ENCODE assay signal across 1 cellular context in the genomic region with DNA sequence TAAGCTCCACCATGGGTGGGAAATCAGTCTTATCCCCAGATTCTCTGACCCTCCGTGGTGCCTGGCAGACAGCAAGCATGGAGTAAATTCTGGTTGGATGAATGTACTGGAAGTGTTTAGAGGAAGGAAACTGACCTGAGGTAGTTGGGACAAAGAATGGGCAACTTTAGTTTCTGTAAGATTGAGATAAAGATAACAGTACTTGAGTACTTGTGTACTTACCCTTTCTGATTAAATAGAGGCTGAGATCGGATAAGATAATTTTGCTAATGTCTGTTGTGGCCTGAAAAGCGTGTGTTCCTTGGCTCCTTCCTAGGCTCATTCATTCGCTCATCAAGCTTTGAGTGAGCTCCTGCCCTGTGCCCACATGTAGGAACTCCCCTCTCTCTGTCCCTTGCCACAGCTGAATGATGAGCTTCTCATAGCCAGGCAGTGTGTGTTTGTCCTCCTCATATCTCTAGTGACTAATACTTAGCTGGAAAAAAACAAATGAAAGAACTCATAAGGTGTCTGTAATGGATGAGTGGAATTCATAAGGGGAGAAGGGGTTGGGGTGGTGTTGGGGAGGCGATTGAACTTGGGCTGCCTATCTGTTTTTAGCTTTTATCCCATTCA.
TF ChIP-seq lines count a peak whose summit lies in the region.

No MANE protein-coding gene starts in this region.

TF ChIP-seq in GM12878, 131 proteins besides CTCF, POLR2A, EP300 and RAD21 (continued from another document):
- TF ChIP-seq, protein P1, sequence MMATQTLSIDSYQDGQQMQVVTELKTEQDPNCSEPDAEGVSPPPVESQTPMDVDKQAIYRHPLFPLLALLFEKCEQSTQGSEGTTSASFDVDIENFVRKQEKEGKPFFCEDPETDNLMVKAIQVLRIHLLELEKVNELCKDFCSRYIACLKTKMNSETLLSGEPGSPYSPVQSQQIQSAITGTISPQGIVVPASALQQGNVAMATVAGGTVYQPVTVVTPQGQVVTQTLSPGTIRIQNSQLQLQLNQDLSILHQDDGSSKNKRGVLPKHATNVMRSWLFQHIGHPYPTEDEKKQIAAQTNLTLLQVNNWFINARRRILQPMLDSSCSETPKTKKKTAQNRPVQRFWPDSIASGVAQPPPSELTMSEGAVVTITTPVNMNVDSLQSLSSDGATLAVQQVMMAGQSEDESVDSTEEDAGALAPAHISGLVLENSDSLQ (IDR thresholded peaks at IDR 0.05) = no peak
TF ChIP-seq in GM12878: peak in this region for 0.
